Comparison of ENCODE assay signal across 8 cellular contexts in the genomic region with DNA sequence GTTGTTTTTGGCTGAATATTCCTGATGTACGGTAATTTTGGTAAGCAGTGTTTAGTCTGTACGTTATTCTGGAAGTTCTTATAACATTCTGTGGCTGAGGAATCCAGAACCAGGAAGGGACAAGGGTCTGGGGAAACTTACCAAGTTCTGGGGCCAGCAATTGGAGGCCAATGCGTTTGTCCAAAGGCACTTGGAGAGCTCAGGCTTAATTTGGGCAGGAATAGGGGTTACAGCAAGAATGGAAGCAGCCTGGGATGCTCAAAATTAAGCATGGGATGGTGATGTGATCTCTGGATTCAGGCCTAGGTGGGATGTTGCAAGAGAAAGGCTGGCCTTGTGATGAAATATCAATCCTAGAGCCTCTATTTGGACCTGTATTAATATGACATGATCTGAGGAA.
"Had no signal": no experiment of that assay in that cellular context is flagged by ENCODE, and none has a peak within 500 bp of the region (broad histone marks: within the 10 kb centered on the region; RNA-seq: fewer than 3 reads in every experiment).

No MANE protein-coding gene starts in this region.

- DNase-seq: GM23248, GOT3, H7, HFFc6 had no signal

- H3K4me1 ChIP-seq: HAP-1 had no signal

- H3K4me3 ChIP-seq: GM23248, HAP-1 had no signal

- H3K27ac ChIP-seq: GM23248, HL-60 had no signal

- H3K36me3 ChIP-seq: HAP-1 had no signal

- ATAC-seq: HCT116, HepG2 had no signal

- H3K9me3 ChIP-seq: HAP-1 had no signal
